27 cellular contexts compared by ENCODE assay signal in genomic region chr9:109629615-109630014, GRCh38.
"Had no signal": no experiment of that assay in that cellular context is flagged by ENCODE, and none has a peak within 500 bp of the region (broad histone marks: within the 10 kb centered on the region; RNA-seq: fewer than 3 reads in every experiment).

No MANE protein-coding gene starts in this region.

- H3K4me2 ChIP-seq: PC-9, SK-N-SH had no signal

- DNase-seq: activated CD4-positive, alpha-beta T cell treated with anti-CD3 and anti-CD28 coated beads for 36 hours; activated CD4-positive, alpha-beta T cell treated with anti-CD3 and anti-CD28 coated beads, Interleukin-2, amount 10 ng/mL, durations not matched to agents 7 days and 5 days; activated CD4-positive, alpha-beta T cell treated with anti-CD3 and anti-CD28 coated beads, Interleukin-2, amount 50 U/mL, for 48 hours; activated CD8-positive, alpha-beta T cell treated with anti-CD3 and anti-CD28 coated beads, Interleukin-2, amount 10 ng/mL, durations not matched to agents 7 days and 5 days; activated gamma-delta T cell treated with Interleukin-2 at 50 U/mL for 16 hours; activated naive CD4-positive, alpha-beta T cell treated with anti-CD3 and anti-CD28 coated beads for 36 hours; activated naive CD8-positive, alpha-beta T cell treated with anti-CD3 and anti-CD28 coated beads, Interleukin-2, amount 50 U/mL, for 24 hours; activated T-cell treated with anti-CD3 and anti-CD28 coated beads, Interleukin-2, amount 50 U/mL, for 24 hours; caudate nucleus; cerebellar nuclear complex; NCI-H1048; NCI-H1105 treated with DMSO at 0.1 percent for 48 hours; NCI-H1436; NCI-H1694; NCI-H1930; NCI-H345; NCI-H524 treated with DMSO at 0.1 percent for 48 hours; NCI-H748 treated with DMSO at 0.1 percent for 48 hours; NK-92 treated with Interleukin-12 subunit alpha and Interleukin-12 subunit beta, amount 100 ng/mL, for 24 hours; PC-9; SK-N-SH had no signal

- H3K36me3 ChIP-seq: SJSA1 had no signal

- H3K4me1 ChIP-seq: SJSA1 had no signal

- H3K4me3 ChIP-seq: K562, PC-9, SJSA1 had no signal

- H3K27ac ChIP-seq: PC-9, RWPE1, SJSA1 had no signal

- ATAC-seq: activated CD4-positive, alpha-beta T cell treated with anti-CD3 and anti-CD28 coated beads for 36 hours; activated CD4-positive, CD25-positive, alpha-beta regulatory T cell treated with anti-CD3 and anti-CD28 coated beads, Interleukin-2, amount 50 U/mL, for 24 hours; activated CD8-positive, alpha-beta T cell treated with anti-CD3 and anti-CD28 coated beads, Interleukin-2, amount 10 ng/mL, durations not matched to agents 7 days and 5 days; activated naive CD8-positive, alpha-beta T cell treated with anti-CD3 and anti-CD28 coated beads, Interleukin-2, amount 50 U/mL, for 24 hours; K562; Right ventricle myocardium inferior; WTC11 had no signal

- H3K9ac ChIP-seq: SK-N-SH had no signal

- H2AFZ ChIP-seq: PC-9 had no signal

- H3K9me3 ChIP-seq: SJSA1, SK-N-SH had no signal
